In the genomic region with DNA sequence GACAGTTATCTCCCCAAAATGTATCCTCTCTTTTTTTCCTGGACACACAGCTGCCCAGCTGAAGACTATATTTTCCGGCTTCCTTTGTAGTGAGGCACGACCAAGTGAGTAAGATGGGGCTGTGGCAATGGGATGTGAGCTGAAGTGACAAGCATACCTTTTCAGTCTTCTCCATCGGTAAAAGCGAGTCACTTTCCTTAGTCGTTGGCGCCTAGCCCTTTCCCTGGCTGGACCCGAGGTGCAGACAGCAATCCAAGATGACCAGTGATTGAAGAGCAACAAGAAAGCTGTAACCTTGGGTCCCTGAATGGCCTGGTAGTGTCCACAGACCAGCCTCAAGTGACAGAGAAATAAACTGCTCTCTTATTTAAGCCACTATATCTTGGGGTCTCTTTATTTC, we compare ENCODE assay signal across 21 cellular contexts.
"Had no signal": no experiment of that assay in that cellular context is flagged by ENCODE, and none has a peak within 500 bp of the region (broad histone marks: within the 10 kb centered on the region; RNA-seq: fewer than 3 reads in every experiment).

No MANE protein-coding gene starts in this region.

- H3K4me3 Mint-ChIP-seq: activated T-helper 17 cell treated with anti-CD3 and anti-CD28 coated beads, Interleukin-2, amount 50 U/mL, for 72 hours; central memory CD8-positive, alpha-beta T cell; memory B cell; stimulated activated naive CD8-positive, alpha-beta T cell treated with anti-CD3 and anti-CD28 coated beads, Interleukin-15, Interleukin-2, amounts not matched to agents 100 ng/mL and 50 ng/mL, for 24 hours; T-cell; T-helper 2 cell treated with Interferon-gamma antibody and Interleukin-4, amounts not matched to agents 5 μg/mL and 100 μg/mL, for 36 hours; WTC11 had no signal

- H3K9me3 Mint-ChIP-seq: central memory CD8-positive, alpha-beta T cell had no signal

- H3K4me3 ChIP-seq: ascending aorta, esophagus muscularis mucosa, heart left ventricle, tibial artery had no signal

- H3K27me3 ChIP-seq: ascending aorta, brain microvascular endothelial cell, esophagus muscularis mucosa, heart left ventricle, tibial artery had no signal

- H3K9me3 ChIP-seq: ascending aorta, esophagus muscularis mucosa, heart left ventricle, tibial artery had no signal

- ATAC-seq: activated naive CD4-positive, alpha-beta T cell treated with anti-CD3 and anti-CD28 coated beads, Interleukin-2, amount 50 U/mL, for 72 hours; activated T-helper 17 cell treated with anti-CD3 and anti-CD28 coated beads, Interleukin-2, amount 50 U/mL, for 72 hours; heart left ventricle; left cardiac atrium; T-cell; WTC11 had no signal

- H3K27ac ChIP-seq: ascending aorta, brain microvascular endothelial cell, tibial artery had no signal

- H3K27ac Mint-ChIP-seq: activated naive CD4-positive, alpha-beta T cell treated with anti-CD3 and anti-CD28 coated beads, Interleukin-2, amount 50 U/mL, for 72 hours; activated T-helper 17 cell treated with anti-CD3 and anti-CD28 coated beads, Interleukin-2, amount 50 U/mL, for 72 hours; memory B cell; stimulated activated naive CD8-positive, alpha-beta T cell treated with anti-CD3 and anti-CD28 coated beads, Interleukin-15, Interleukin-2, amounts not matched to agents 100 ng/mL and 50 ng/mL, for 24 hours; T-cell; T-helper 2 cell treated with Interferon-gamma antibody and Interleukin-4, amounts not matched to agents 5 μg/mL and 100 μg/mL, for 36 hours; WTC11 had no signal

- H3K4me1 Mint-ChIP-seq: activated T-helper 17 cell treated with anti-CD3 and anti-CD28 coated beads, Interleukin-2, amount 50 U/mL, for 72 hours; central memory CD8-positive, alpha-beta T cell; WTC11 had no signal

- FAIRE-seq: colon, frontal cortex, islet of Langerhans, TTC549 had no signal

- H3K4me1 ChIP-seq: tibial artery had no signal

- H3K36me3 ChIP-seq: ascending aorta, brain microvascular endothelial cell, esophagus muscularis mucosa, heart left ventricle, tibial artery had no signal

- DNase-seq: activated T-cell treated with anti-CD3 and anti-CD28 coated beads, Interleukin-2, amount 50 U/mL, for 1 hour; brain microvascular endothelial cell; effector memory CD4-positive, alpha-beta T cell; heart left ventricle; left cardiac atrium; stimulated activated CD4-positive, alpha-beta T cell treated with anti-CD3 and anti-CD28 coated beads, Interleukin-4, amount 100 ng/mL, for 24 hours; T-cell; tibial artery had no signal
